ENCODE assay signal across 8 cellular contexts in genomic region chr2:188293601-188294482, GRCh38. TPM values are rescaled to one million over a fixed set of nuclear protein-coding genes. Genes with fewer than 3 reads are reported as not detected.
DNase-seq lines count a peak whose midpoint lies in the region; ATAC-seq and TF ChIP-seq lines count a peak whose summit lies in the region.

No MANE protein-coding gene starts in this region.

- TF ChIP-seq POLR2A in vagina (IDR thresholded peaks at IDR 0.05) = no peak

- H3K27me3 Mint-ChIP-seq in endodermal cell (ENCODE audit: insufficient read depth) (peaks cover 49% of the 10 kb centered on the region), mesothelial cell of epicardium (ENCODE audit: low read depth) (no peaks in the 10 kb centered on the region)

- H3K4me3 Mint-ChIP-seq in endodermal cell (peak overlapping the region; percentile 84), mesothelial cell of epicardium (peak overlapping the region; percentile 98)

- H3K36me3 ChIP-seq in endodermal cell (ENCODE audit: control insufficient read depth, insufficient read depth, low read length) (no peaks in the 10 kb centered on the region), vagina (no peaks in the 10 kb centered on the region)

- DNase-seq in Daoy (ENCODE audit: low read depth) (peak; percentile 72), NCI-H748 treated with DMSO at 0.1 percent for 48 hours (lab: John Stamatoyannopoulos, UW) (peak; percentile 57), endodermal cell (peak; percentile 72), mesothelial cell of epicardium (ENCODE audit: low spot score in 2 of 2, unreplicated experiment in 2 of 2) (peak; percentile 40 to 77), vagina (ENCODE audit: extremely low spot score in 2 of 2) (peak in 1 of 2 donors; percentile 87), NCI-H187 (lab: John Stamatoyannopoulos, UW) (no peak)

- H3K9me3 ChIP-seq in endodermal cell (ENCODE audit: control insufficient read depth, low read length) = peaks cover 12% of the 10 kb centered on the region
- H3K9me3 ChIP-seq in vagina = no peaks in the 10 kb centered on the region

- H3K27me3 ChIP-seq in endodermal cell (ENCODE audit: control insufficient read depth, insufficient read depth, low read length, poor library complexity, severe bottlenecking) = peaks cover 50% of the 10 kb centered on the region
- no peaks in the 10 kb centered on the region for H3K27me3 ChIP-seq in vagina

- intact Hi-C loops in vagina (cut with DNase I) = no loop called here

- H3K9ac ChIP-seq in endodermal cell (ENCODE audit: extremely low read depth, low read length, poor library complexity, severe bottlenecking) = peak overlapping the region; percentile 83

- H3K4me1 Mint-ChIP-seq in endodermal cell (peaks cover 24% of the 10 kb centered on the region), mesothelial cell of epicardium (peaks cover 38% of the 10 kb centered on the region)

- peaks cover 4% of the 10 kb centered on the region for H3K9me3 Mint-ChIP-seq in endodermal cell
- H3K9me3 Mint-ChIP-seq in mesothelial cell of epicardium = peaks cover 7% of the 10 kb centered on the region

- peak overlapping the region; percentile 84 for H3K4me3 ChIP-seq in endodermal cell (ENCODE audit: low read length)
- peak overlapping the region; percentile 65 to 77 for H3K4me3 ChIP-seq in vagina

- H3K27ac Mint-ChIP-seq in endodermal cell = peak overlapping the region; percentile 96
- peak overlapping the region; percentile 99 for H3K27ac Mint-ChIP-seq in mesothelial cell of epicardium

- no peaks in the 10 kb centered on the region for H3K36me3 Mint-ChIP-seq in endodermal cell (ENCODE audit: low read depth)
- peaks cover 2% of the 10 kb centered on the region for H3K36me3 Mint-ChIP-seq in mesothelial cell of epicardium

- H3K4me1 ChIP-seq in endodermal cell (ENCODE audit: control insufficient read depth, insufficient read depth, low read length) (no peaks in the 10 kb centered on the region), vagina (peaks cover 34% of the 10 kb centered on the region)

- ATAC-seq in HG02938 (IDR thresholded peaks at IDR 0.05; ENCODE audit: unreplicated experiment) (no peak), GM21786 (IDR thresholded peaks at IDR 0.05; ENCODE audit: unreplicated experiment) (no peak)

- 0 to 1% methylated on average over 4 to 10 of the region's 10 CpGs for WGBS in endodermal cell (ENCODE audit: insufficient coverage in 1 of 2, insufficient read length in 1 of 2), 2 experiments

- TF ChIP-seq CTCF in endodermal cell (conservative IDR thresholded peaks at IDR 0.05) = no peak
- no peak for TF ChIP-seq CTCF in mesothelial cell of epicardium (IDR thresholded peaks at IDR 0.05; ENCODE audit: unreplicated experiment)
- TF ChIP-seq CTCF in vagina (IDR thresholded peaks at IDR 0.05) = no peak

- H3K27ac ChIP-seq in endodermal cell (ENCODE audit: low read depth, low read length) (peak overlapping the region; percentile 54), vagina (peak overlapping the region; percentile 98)

RNA-seq across cellular contexts. Expression of gene GULP1, which starts 2.2 kb away (rescaled TPM):
- 13.4 and 25.9 TPM in 2 replicates for total RNA-seq in Daoy (2014; rRNA removed; shearing (Covaris generic))
- total RNA-seq in endodermal cell (10 to 100 TPM; 15.3 to 26.5 TPM), mesothelial cell of epicardium (58.5 to 61.2 TPM (median 59.2 TPM) in 3 replicates), vagina (57.2 TPM)
- polyA plus RNA-seq in endodermal cell (2013, experiment 1 of 2) = 67.5 TPM
- 65.5 TPM for polyA plus RNA-seq in endodermal cell (2013, experiment 2 of 2)

Comparison
In these comparisons a context has a peak if more than half of its experiments do, and no peak if none do; other contexts are left out.
1. DNase-seq: peak in Daoy (single experiment), NCI-H748 treated with DMSO at 0.1 percent for 48 hours (single experiment), endodermal cell (single experiment) and mesothelial cell of epicardium (2 of 2); none in NCI-H187 (0 of 2).